In the genomic region with DNA sequence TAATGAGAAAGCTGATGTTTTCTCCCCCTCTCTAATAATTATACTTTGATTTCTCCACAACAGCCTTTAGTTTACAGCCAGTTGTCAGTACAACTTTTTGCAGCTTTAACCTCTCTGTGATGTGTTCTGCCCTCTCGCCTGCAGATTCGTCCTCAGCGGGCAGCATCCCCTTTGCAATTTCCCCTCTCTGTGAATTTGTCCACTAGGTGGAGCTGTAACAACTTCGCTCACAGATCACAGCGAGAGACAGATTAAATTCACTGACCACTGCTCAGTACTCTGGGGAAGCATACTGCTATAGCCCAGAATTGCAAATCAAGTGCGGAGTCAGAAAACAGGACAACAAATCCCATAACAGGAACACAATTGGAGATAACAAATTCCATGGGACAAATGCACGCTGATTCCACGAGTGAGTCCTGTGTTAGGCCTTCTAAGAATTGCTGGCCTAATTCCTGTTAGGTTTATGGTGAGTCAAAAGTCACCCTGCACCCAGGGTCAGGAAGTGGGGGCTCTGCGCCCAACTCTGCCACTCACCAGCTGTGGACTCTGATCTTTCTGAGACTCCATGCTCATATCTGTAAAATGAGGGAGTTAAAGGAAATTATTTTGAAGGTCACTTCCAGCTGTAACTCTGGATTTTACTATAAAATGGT, we compare ENCODE assay signal across 9 cellular contexts.
DNase-seq lines count a peak whose midpoint lies in the region; ATAC-seq and TF ChIP-seq lines count a peak whose summit lies in the region.
"Had no signal": no experiment of that assay in that cellular context is flagged by ENCODE, and none has a peak within 500 bp of the region (broad histone marks: within the 10 kb centered on the region; RNA-seq: fewer than 3 reads in every experiment).

No MANE protein-coding gene starts in this region.

- H3K36me3 ChIP-seq in right atrium auricular region, result no peaks in the 10 kb centered on the region
- no peaks in the 10 kb centered on the region for H3K36me3 ChIP-seq in sigmoid colon

- no peak overlapping the region for H3K27ac Mint-ChIP-seq in activated CD8-positive, alpha-beta T cell treated with anti-CD3 and anti-CD28 coated beads, Interleukin-2, amount 10 ng/mL, durations not matched to agents 7 days and 5 days
- H3K27ac Mint-ChIP-seq: T-helper 1 cell treated with Interleukin-12 subunit alpha and Interleukin-12 subunit beta and Interleukin-4 antibody, amounts not matched to agents 30 μg/mL and 1 μg/mL, for 36 hours had no signal

- peak; percentile 65 for ATAC-seq in GM18520 (IDR thresholded peaks at IDR 0.05; ENCODE audit: unreplicated experiment)
- peak; percentile 73 for ATAC-seq in HG03045 (IDR thresholded peaks at IDR 0.05; ENCODE audit: unreplicated experiment)
- peak; percentile 55 for ATAC-seq in activated CD8-positive, alpha-beta T cell treated with anti-CD3 and anti-CD28 coated beads, Interleukin-2, amount 10 ng/mL, durations not matched to agents 7 days and 5 days

- H3K36me3 Mint-ChIP-seq in activated CD8-positive, alpha-beta T cell treated with anti-CD3 and anti-CD28 coated beads, Interleukin-2, amount 10 ng/mL, durations not matched to agents 7 days and 5 days (ENCODE audit: low read depth), result no peaks in the 10 kb centered on the region

- H3K4me3 Mint-ChIP-seq in activated CD8-positive, alpha-beta T cell treated with anti-CD3 and anti-CD28 coated beads, Interleukin-2, amount 10 ng/mL, durations not matched to agents 7 days and 5 days, result no peak overlapping the region
- H3K4me3 Mint-ChIP-seq: T-helper 1 cell treated with Interleukin-12 subunit alpha and Interleukin-12 subunit beta and Interleukin-4 antibody, amounts not matched to agents 30 μg/mL and 1 μg/mL, for 36 hours had no signal

- POLR2A ChIA-PET in activated CD8-positive, alpha-beta T cell treated with anti-CD3 and anti-CD28 coated beads, Interleukin-2, amount 10 ng/mL, durations not matched to agents 7 days and 5 days (lab: Charles Lee), result no interaction called here

- intact Hi-C loops in sigmoid colon (cut with DNase I), result loop anchor here (10.0 kb wide), 1 partner anchor 1614 kb away; no protein-coding TSS in a partner anchor

- TF ChIP-seq CTCF in right atrium auricular region (IDR thresholded peaks at IDR 0.05) (peak; percentile 74 to 82), sigmoid colon (IDR thresholded peaks at IDR 0.05) (peak; percentile 23 to 72 (median 50))

- DNase-seq in C1 segment of cervical spinal cord (lab: John Stamatoyannopoulos, UW) (peak in 11 of 14 donors; percentile 1 to 44 (median 32)), NCI-H2196 (lab: John Stamatoyannopoulos, UW; ENCODE audit: unreplicated experiment) (peak; percentile 64), right atrium auricular region (ENCODE audit: low spot score) (peak; percentile 63), sigmoid colon (peak; percentile 64)
- DNase-seq in activated CD8-positive, alpha-beta T cell treated with anti-CD3 and anti-CD28 coated beads, Interleukin-2, amount 10 ng/mL, durations not matched to agents 7 days and 5 days, result peak; percentile 30
- DNase-seq in effector CD4-positive, alpha-beta T cell, result no peak

- H3K27me3 ChIP-seq in right atrium auricular region, result no peaks in the 10 kb centered on the region
- H3K27me3 ChIP-seq in sigmoid colon, result no peaks in the 10 kb centered on the region

- no peaks in the 10 kb centered on the region for H3K27me3 Mint-ChIP-seq in activated CD8-positive, alpha-beta T cell treated with anti-CD3 and anti-CD28 coated beads, Interleukin-2, amount 10 ng/mL, durations not matched to agents 7 days and 5 days (ENCODE audit: low read depth)

- H3K27ac ChIP-seq in right atrium auricular region (no peak overlapping the region), sigmoid colon (no peak overlapping the region)

- WGBS in sigmoid colon, 2 donors, result 13 to 26% methylated on average over 9 of the region's 9 CpGs

- no peak for TF ChIP-seq EP300 in sigmoid colon (IDR thresholded peaks at IDR 0.05)

- TF ChIP-seq POLR2A in sigmoid colon (IDR thresholded peaks at IDR 0.05), result no peak

- H3K9me3 ChIP-seq in right atrium auricular region (no peaks in the 10 kb centered on the region), sigmoid colon (no peaks in the 10 kb centered on the region)

- CTCF ChIA-PET in activated CD8-positive, alpha-beta T cell treated with anti-CD3 and anti-CD28 coated beads, Interleukin-2, amount 10 ng/mL, durations not matched to agents 7 days and 5 days (lab: Charles Lee), result interaction anchor here (0.6 to 1.6 kb wide), 7 partner anchors 9 to 32 kb away, joined by 3 to 6 read pairs (median 3); no protein-coding TSS in a partner anchor

- H3K4me1 ChIP-seq in right atrium auricular region (no peaks in the 10 kb centered on the region), sigmoid colon (no peaks in the 10 kb centered on the region)

- H3K9me3 Mint-ChIP-seq in activated CD8-positive, alpha-beta T cell treated with anti-CD3 and anti-CD28 coated beads, Interleukin-2, amount 10 ng/mL, durations not matched to agents 7 days and 5 days (ENCODE audit: insufficient read depth), result no peaks in the 10 kb centered on the region
- H3K9me3 Mint-ChIP-seq: T-helper 1 cell treated with Interleukin-12 subunit alpha and Interleukin-12 subunit beta and Interleukin-4 antibody, amounts not matched to agents 30 μg/mL and 1 μg/mL, for 36 hours had no signal

- no peak overlapping the region for H3K4me3 ChIP-seq in right atrium auricular region
- H3K4me3 ChIP-seq in sigmoid colon, result no peak overlapping the region

- no peaks in the 10 kb centered on the region for H3K4me1 Mint-ChIP-seq in activated CD8-positive, alpha-beta T cell treated with anti-CD3 and anti-CD28 coated beads, Interleukin-2, amount 10 ng/mL, durations not matched to agents 7 days and 5 days (ENCODE audit: low read depth)
